In genomic region chr4:182382941-182383340, GRCh38 we compare ENCODE assay signal across 34 cellular contexts.
"Had no signal": no experiment of that assay in that cellular context is flagged by ENCODE, and none has a peak within 500 bp of the region (broad histone marks: within the 10 kb centered on the region; RNA-seq: fewer than 3 reads in every experiment).

No MANE protein-coding gene starts in this region.

- H3K9me3 ChIP-seq: MG63, SJCRH30 had no signal

- H2AFZ ChIP-seq: PC-9 had no signal

- H3K36me3 ChIP-seq: MG63, SJCRH30 had no signal

- DNase-seq: Kasumi-1, KG1, MG63, NCI-H1048, NCI-H1092 treated with DMSO at 0.1 percent for 48 hours, NCI-H1105 treated with DMSO at 0.1 percent for 48 hours, NCI-H1417, NCI-H1436, NCI-H146, NCI-H1694, NCI-H187, NCI-H1930, NCI-H2029 treated with DMSO at 0.1 percent for 48 hours, NCI-H2081 treated with DMSO at 0.1 percent for 48 hours, NCI-H2107, NCI-H2171, NCI-H226, NCI-H446 treated with DMSO at 0.1 percent for 48 hours, NCI-H510A, NCI-H524, NCI-H526, NCI-H69, NCI-H748 treated with DMSO at 0.1 percent for 48 hours, NCI-H82, PC-9, SHP77, SIG-M5 had no signal

- H3K4me3 ChIP-seq: K562, MG63, PC-9, SJCRH30, SK-N-MC had no signal

- ATAC-seq: K562, Panc1, Right ventricle myocardium inferior, SK-N-SH treated with all-trans-retinoic acid at 6 μM for 48 hours had no signal

- H3K27me3 ChIP-seq: MG63, SJCRH30 had no signal

- H3K27ac ChIP-seq: PC-9, RWPE1, SJCRH30, SK-N-MC had no signal

- H3K4me2 ChIP-seq: PC-9 had no signal
